In genomic region chr10:29862926-29863614, GRCh38 we compare ENCODE assay signal across 12 cellular contexts.
DNase-seq lines count a peak whose midpoint lies in the region; ATAC-seq, FAIRE-seq and TF ChIP-seq lines count a peak whose summit lies in the region.
"Had no signal": no experiment of that assay in that cellular context is flagged by ENCODE, and none has a peak within 500 bp of the region (broad histone marks: within the 10 kb centered on the region; RNA-seq: fewer than 3 reads in every experiment).

No MANE protein-coding gene starts in this region.

- H2AFZ ChIP-seq in astrocyte (ENCODE audit: low read depth, low read length), result no peak overlapping the region

- H3K36me3 ChIP-seq in astrocyte (ENCODE audit: insufficient read depth, low read length), result no peaks in the 10 kb centered on the region
- H3K36me3 ChIP-seq: ovary had no signal

- peak; percentile 73 for FAIRE-seq in astrocyte (lab: Jason Lieb, UNC)

- H3K27ac Mint-ChIP-seq in astrocyte (ENCODE audit: unreplicated experiment) (no peak overlapping the region), endothelial cell (ENCODE audit: unreplicated experiment) (no peak overlapping the region)
- H3K27ac Mint-ChIP-seq: T-cell had no signal

- peak overlapping the region; percentile 49 for H3K9ac ChIP-seq in astrocyte (ENCODE audit: low read length)

- H3K4me3 ChIP-seq in astrocyte (ENCODE audit: insufficient read depth, low read depth, low read length), result peak overlapping the region; percentile 9
- H3K4me3 ChIP-seq: ovary had no signal

- no peaks in the 10 kb centered on the region for H3K9me3 ChIP-seq in astrocyte (ENCODE audit: insufficient read depth, low read depth, low read length)
- H3K9me3 ChIP-seq: ovary had no signal

- TF ChIP-seq CTCF in AG09319 (IDR thresholded peaks at IDR 0.05; ENCODE audit: low read depth, low read length) (no peak), astrocyte (IDR thresholded peaks at IDR 0.05; ENCODE audit: insufficient read depth, low read depth, low read length) (no peak), endothelial cell (IDR thresholded peaks at IDR 0.05; ENCODE audit: unreplicated experiment) (no peak)

- H3K27me3 ChIP-seq in astrocyte (ENCODE audit: insufficient read depth, low read length), result no peaks in the 10 kb centered on the region
- H3K27me3 ChIP-seq: ovary had no signal

- H3K9me3 Mint-ChIP-seq in astrocyte (ENCODE audit: unreplicated experiment) (no peaks in the 10 kb centered on the region), endothelial cell (ENCODE audit: unreplicated experiment) (no peaks in the 10 kb centered on the region)
- H3K9me3 Mint-ChIP-seq: central memory CD8-positive, alpha-beta T cell; T-cell had no signal

- H3K4me2 ChIP-seq in astrocyte (ENCODE audit: low read length), result peak overlapping the region; percentile 61

- peaks cover 50% of the 10 kb centered on the region for H3K4me1 ChIP-seq in astrocyte (ENCODE audit: insufficient read depth, low read length)

- H3K27me3 Mint-ChIP-seq in astrocyte (ENCODE audit: low read depth, unreplicated experiment) (no peaks in the 10 kb centered on the region), endothelial cell (ENCODE audit: unreplicated experiment) (no peaks in the 10 kb centered on the region)

- no peak for ATAC-seq in GM19395 (IDR thresholded peaks at IDR 0.05; ENCODE audit: unreplicated experiment)
- ATAC-seq in GM18858 (IDR thresholded peaks at IDR 0.05; ENCODE audit: unreplicated experiment), result no peak
- ATAC-seq: T-cell had no signal

- no peaks in the 10 kb centered on the region for H3K79me2 ChIP-seq in astrocyte (ENCODE audit: insufficient read depth, low read length)

- peaks cover 40% of the 10 kb centered on the region for H3K4me1 Mint-ChIP-seq in astrocyte (ENCODE audit: low read depth, unreplicated experiment)
- peaks cover 4% of the 10 kb centered on the region for H3K4me1 Mint-ChIP-seq in endothelial cell (ENCODE audit: unreplicated experiment)
- H3K4me1 Mint-ChIP-seq: central memory CD8-positive, alpha-beta T cell; T-cell had no signal

- H3K36me3 Mint-ChIP-seq in astrocyte (ENCODE audit: low read depth, unreplicated experiment), result no peaks in the 10 kb centered on the region
- no peaks in the 10 kb centered on the region for H3K36me3 Mint-ChIP-seq in endothelial cell (ENCODE audit: low read depth, unreplicated experiment)
- H3K36me3 Mint-ChIP-seq: T-cell had no signal

- peak; percentile 71 for DNase-seq in AG09319 (ENCODE audit: extremely low read depth, low read depth)
- DNase-seq in HK-2 (ENCODE audit: unreplicated experiment), result peak; percentile 20
- peak; percentile 98 for DNase-seq in astrocyte (ENCODE audit: low read depth)
- peak; percentile 98 for DNase-seq in kidney tubule cell (ENCODE audit: low spot score)
- DNase-seq in endothelial cell (ENCODE audit: low spot score), result no peak
- DNase-seq in D341Med (ENCODE audit: low spot score), result no peak
- DNase-seq: islet precursor cell, ovary, T-cell had no signal

- H3K4me3 Mint-ChIP-seq in astrocyte (ENCODE audit: unreplicated experiment) (no peak overlapping the region), endothelial cell (ENCODE audit: unreplicated experiment) (no peak overlapping the region)
- H3K4me3 Mint-ChIP-seq: central memory CD8-positive, alpha-beta T cell; T-cell had no signal

- H4K20me1 ChIP-seq in astrocyte (ENCODE audit: insufficient read depth, low read length), result no peaks in the 10 kb centered on the region

- H3K27ac ChIP-seq in astrocyte (ENCODE audit: low read depth, low read length), result peak overlapping the region; percentile 70
- H3K27ac ChIP-seq: ovary had no signal

Comparison
In these comparisons a context has a peak if more than half of its experiments do, and no peak if none do; other contexts are left out.
1. DNase-seq: peak in AG09319 (single experiment), HK-2 (single experiment), astrocyte (single experiment) and kidney tubule cell (single experiment); none in endothelial cell (single experiment) and D341Med (single experiment).